In the genomic region with DNA sequence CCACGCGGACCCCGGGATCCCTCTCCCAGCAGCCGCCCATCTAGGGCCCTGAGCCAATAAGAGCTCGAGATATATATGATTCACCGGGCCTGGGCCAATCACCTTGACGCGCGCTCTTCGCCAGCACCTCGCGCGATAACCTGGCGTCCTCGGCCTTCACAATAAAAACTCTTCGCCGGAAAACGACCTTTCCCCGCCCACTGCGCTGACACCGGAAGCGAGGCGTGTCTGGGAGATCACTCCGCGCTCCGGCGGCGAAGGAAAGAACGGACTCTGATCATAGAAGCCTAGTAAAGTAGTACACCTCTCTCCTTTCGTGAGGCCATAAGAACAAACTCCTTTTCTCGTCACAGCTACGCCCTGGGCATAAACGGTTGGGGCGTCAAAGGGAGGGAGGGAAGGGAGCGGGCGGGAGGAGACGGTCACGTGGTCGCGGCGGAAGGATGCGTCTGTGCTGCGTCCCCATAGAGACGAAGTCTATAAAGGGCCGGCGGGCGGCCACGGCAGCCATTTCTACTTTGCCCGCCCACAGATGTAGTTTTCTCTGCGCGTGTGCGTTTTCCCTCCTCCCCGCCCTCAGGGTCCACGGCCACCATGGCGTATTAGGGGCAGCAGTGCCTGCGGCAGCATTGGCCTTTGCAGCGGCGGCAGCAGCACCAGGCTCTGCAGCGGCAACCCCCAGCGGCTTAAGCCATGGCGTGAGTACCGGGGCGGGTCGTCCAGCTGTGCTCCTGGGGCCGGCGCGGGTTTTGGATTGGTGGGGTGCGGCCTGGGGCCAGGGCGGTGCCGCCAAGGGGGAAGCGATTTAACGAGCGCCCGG, we compare ENCODE assay signal across 1 cellular context.
TF ChIP-seq lines count a peak whose summit lies in the region.

A gene with protein sequence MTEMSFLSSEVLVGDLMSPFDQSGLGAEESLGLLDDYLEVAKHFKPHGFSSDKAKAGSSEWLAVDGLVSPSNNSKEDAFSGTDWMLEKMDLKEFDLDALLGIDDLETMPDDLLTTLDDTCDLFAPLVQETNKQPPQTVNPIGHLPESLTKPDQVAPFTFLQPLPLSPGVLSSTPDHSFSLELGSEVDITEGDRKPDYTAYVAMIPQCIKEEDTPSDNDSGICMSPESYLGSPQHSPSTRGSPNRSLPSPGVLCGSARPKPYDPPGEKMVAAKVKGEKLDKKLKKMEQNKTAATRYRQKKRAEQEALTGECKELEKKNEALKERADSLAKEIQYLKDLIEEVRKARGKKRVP (plus strand): TSS at position 509 of the 820 bp plus-strand sequence. CDS start 884 bp downstream, outside the sequence.

TF ChIP-seq in GM12878, 131 proteins besides CTCF, POLR2A, EP300 and RAD21 (continued from another document and continues in another):
- TF ChIP-seq, protein P1, sequence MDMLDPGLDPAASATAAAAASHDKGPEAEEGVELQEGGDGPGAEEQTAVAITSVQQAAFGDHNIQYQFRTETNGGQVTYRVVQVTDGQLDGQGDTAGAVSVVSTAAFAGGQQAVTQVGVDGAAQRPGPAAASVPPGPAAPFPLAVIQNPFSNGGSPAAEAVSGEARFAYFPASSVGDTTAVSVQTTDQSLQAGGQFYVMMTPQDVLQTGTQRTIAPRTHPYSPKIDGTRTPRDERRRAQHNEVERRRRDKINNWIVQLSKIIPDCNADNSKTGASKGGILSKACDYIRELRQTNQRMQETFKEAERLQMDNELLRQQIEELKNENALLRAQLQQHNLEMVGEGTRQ (IDR thresholded peaks at IDR 0.05; ENCODE audit: borderline replicate concordance, low read depth, low read length), result peak; percentile 90
- TF ChIP-seq NRF1 (conservative IDR thresholded peaks at IDR 0.05; ENCODE audit: low read depth, low read length) (no peak), HDAC6 (IDR thresholded peaks at IDR 0.05; ENCODE audit: unreplicated experiment) (peak; percentile 96), IKZF1 (conservative IDR thresholded peaks at IDR 0.05) (peak; percentile 43; the same call in 1 of the 2 replicates), TCF7 (IDR thresholded peaks at IDR 0.05; ENCODE audit: borderline replicate concordance) (no peak), ETV6 (conservative IDR thresholded peaks at IDR 0.05 in 1 of 2, IDR thresholded peaks at IDR 0.05 in 1 of 2; ENCODE audit: borderline replicate concordance in 1 of 2, low read depth in 1 of 2) (no peak), KDM1A (IDR thresholded peaks at IDR 0.05; ENCODE audit: borderline replicate concordance) (no peak), SRF (IDR thresholded peaks at IDR 0.05; ENCODE audit: low read depth in 2 of 2, low read length in 2 of 2) (peak; percentile 29 to 44; a peak in 1 of 4 replicates), ZNF274 (IDR thresholded peaks at IDR 0.05; ENCODE audit: insufficient read depth, insufficient read length) (no peak), BCL11A (IDR thresholded peaks at IDR 0.05; ENCODE audit: low read depth, low read length) (no peak), ESRRA (IDR thresholded peaks at IDR 0.05; ENCODE audit: low read length) (0 out of 2 replicates have a peak, but pooled peaks have one; percentile 19), ZNF24 (IDR thresholded peaks at IDR 0.05) (no peak), SIN3A (IDR thresholded peaks at IDR 0.05; ENCODE audit: low read depth, low read length) (peak; percentile 78), TCF12 (IDR thresholded peaks at IDR 0.05; ENCODE audit: low read depth, low read length) (peak; percentile 29; the same call in 1 of the 2 replicates), ZBED1 (IDR thresholded peaks at IDR 0.05; ENCODE audit: borderline replicate concordance) (peak; percentile 94), SREBF2 (IDR thresholded peaks at IDR 0.05; ENCODE audit: low read length) (0 out of 2 replicates have a peak, but pooled peaks have one; percentile 15), DPF2 (IDR thresholded peaks at IDR 0.05) (0 out of 2 replicates have a peak, but pooled peaks have one; percentile 72), TCF3 (IDR thresholded peaks at IDR 0.05; ENCODE audit: borderline replicate concordance, insufficient read depth, low read depth, low read length) (peak; percentile 79; the same call in 1 of the 2 replicates), NBN (IDR thresholded peaks at IDR 0.05) (peak; percentile 97), TAF1 (IDR thresholded peaks at IDR 0.05; ENCODE audit: borderline replicate concordance, low read depth, low read length) (peak; percentile 99), MEF2B (IDR thresholded peaks at IDR 0.05; ENCODE audit: partially characterized antibody, poor library complexity, severe bottlenecking) (peak; percentile 62), NFYA (IDR thresholded peaks at IDR 0.05; ENCODE audit: borderline replicate concordance, low read depth, low read length) (no peak), EGR1 (IDR thresholded peaks at IDR 0.05; ENCODE audit: borderline replicate concordance in 1 of 2, low read depth in 2 of 2, low read length in 2 of 2) (peak in 1 of 2 experiments; percentile 56; a peak in 2 of 3 replicates), BHLHE40 (IDR thresholded peaks at IDR 0.05; ENCODE audit: borderline replicate concordance in 1 of 2, low read depth in 2 of 2, low read length in 1 of 2) (peak; percentile 57 to 81)
- TF ChIP-seq, protein P2, sequence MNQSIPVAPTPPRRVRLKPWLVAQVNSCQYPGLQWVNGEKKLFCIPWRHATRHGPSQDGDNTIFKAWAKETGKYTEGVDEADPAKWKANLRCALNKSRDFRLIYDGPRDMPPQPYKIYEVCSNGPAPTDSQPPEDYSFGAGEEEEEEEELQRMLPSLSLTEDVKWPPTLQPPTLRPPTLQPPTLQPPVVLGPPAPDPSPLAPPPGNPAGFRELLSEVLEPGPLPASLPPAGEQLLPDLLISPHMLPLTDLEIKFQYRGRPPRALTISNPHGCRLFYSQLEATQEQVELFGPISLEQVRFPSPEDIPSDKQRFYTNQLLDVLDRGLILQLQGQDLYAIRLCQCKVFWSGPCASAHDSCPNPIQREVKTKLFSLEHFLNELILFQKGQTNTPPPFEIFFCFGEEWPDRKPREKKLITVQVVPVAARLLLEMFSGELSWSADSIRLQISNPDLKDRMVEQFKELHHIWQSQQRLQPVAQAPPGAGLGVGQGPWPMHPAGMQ (IDR thresholded peaks at IDR 0.05; ENCODE audit: borderline replicate concordance), result peak; percentile 65; the same call in 1 of the 2 replicates
- TF ChIP-seq, protein P3, sequence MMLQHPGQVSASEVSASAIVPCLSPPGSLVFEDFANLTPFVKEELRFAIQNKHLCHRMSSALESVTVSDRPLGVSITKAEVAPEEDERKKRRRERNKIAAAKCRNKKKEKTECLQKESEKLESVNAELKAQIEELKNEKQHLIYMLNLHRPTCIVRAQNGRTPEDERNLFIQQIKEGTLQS (IDR thresholded peaks at IDR 0.05; ENCODE audit: borderline replicate concordance, extremely low read depth, low read depth, low read length), result peak; percentile 79; the same call in 1 of the 2 replicates
- TF ChIP-seq, protein P4, sequence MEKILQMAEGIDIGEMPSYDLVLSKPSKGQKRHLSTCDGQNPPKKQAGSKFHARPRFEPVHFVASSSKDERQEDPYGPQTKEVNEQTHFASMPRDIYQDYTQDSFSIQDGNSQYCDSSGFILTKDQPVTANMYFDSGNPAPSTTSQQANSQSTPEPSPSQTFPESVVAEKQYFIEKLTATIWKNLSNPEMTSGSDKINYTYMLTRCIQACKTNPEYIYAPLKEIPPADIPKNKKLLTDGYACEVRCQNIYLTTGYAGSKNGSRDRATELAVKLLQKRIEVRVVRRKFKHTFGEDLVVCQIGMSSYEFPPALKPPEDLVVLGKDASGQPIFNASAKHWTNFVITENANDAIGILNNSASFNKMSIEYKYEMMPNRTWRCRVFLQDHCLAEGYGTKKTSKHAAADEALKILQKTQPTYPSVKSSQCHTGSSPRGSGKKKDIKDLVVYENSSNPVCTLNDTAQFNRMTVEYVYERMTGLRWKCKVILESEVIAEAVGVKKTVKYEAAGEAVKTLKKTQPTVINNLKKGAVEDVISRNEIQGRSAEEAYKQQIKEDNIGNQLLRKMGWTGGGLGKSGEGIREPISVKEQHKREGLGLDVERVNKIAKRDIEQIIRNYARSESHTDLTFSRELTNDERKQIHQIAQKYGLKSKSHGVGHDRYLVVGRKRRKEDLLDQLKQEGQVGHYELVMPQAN (conservative IDR thresholded peaks at IDR 0.05), result peak; percentile 96
- TF ChIP-seq, protein P5, sequence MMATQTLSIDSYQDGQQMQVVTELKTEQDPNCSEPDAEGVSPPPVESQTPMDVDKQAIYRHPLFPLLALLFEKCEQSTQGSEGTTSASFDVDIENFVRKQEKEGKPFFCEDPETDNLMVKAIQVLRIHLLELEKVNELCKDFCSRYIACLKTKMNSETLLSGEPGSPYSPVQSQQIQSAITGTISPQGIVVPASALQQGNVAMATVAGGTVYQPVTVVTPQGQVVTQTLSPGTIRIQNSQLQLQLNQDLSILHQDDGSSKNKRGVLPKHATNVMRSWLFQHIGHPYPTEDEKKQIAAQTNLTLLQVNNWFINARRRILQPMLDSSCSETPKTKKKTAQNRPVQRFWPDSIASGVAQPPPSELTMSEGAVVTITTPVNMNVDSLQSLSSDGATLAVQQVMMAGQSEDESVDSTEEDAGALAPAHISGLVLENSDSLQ (IDR thresholded peaks at IDR 0.05), result peak; percentile 94
- TF ChIP-seq, protein P6, sequence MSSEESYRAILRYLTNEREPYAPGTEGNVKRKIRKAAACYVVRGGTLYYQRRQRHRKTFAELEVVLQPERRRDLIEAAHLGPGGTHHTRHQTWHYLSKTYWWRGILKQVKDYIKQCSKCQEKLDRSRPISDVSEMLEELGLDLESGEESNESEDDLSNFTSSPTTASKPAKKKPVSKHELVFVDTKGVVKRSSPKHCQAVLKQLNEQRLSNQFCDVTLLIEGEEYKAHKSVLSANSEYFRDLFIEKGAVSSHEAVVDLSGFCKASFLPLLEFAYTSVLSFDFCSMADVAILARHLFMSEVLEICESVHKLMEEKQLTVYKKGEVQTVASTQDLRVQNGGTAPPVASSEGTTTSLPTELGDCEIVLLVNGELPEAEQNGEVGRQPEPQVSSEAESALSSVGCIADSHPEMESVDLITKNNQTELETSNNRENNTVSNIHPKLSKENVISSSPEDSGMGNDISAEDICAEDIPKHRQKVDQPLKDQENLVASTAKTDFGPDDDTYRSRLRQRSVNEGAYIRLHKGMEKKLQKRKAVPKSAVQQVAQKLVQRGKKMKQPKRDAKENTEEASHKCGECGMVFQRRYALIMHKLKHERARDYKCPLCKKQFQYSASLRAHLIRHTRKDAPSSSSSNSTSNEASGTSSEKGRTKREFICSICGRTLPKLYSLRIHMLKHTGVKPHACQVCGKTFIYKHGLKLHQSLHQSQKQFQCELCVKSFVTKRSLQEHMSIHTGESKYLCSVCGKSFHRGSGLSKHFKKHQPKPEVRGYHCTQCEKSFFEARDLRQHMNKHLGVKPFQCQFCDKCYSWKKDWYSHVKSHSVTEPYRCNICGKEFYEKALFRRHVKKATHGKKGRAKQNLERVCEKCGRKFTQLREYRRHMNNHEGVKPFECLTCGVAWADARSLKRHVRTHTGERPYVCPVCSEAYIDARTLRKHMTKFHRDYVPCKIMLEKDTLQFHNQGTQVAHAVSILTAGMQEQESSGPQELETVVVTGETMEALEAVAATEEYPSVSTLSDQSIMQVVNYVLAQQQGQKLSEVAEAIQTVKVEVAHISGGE (CRISPR knock-in tag; IDR thresholded peaks at IDR 0.05), result peak; percentile 41; the same call in 1 of the 2 replicates
- TF ChIP-seq, protein P7, sequence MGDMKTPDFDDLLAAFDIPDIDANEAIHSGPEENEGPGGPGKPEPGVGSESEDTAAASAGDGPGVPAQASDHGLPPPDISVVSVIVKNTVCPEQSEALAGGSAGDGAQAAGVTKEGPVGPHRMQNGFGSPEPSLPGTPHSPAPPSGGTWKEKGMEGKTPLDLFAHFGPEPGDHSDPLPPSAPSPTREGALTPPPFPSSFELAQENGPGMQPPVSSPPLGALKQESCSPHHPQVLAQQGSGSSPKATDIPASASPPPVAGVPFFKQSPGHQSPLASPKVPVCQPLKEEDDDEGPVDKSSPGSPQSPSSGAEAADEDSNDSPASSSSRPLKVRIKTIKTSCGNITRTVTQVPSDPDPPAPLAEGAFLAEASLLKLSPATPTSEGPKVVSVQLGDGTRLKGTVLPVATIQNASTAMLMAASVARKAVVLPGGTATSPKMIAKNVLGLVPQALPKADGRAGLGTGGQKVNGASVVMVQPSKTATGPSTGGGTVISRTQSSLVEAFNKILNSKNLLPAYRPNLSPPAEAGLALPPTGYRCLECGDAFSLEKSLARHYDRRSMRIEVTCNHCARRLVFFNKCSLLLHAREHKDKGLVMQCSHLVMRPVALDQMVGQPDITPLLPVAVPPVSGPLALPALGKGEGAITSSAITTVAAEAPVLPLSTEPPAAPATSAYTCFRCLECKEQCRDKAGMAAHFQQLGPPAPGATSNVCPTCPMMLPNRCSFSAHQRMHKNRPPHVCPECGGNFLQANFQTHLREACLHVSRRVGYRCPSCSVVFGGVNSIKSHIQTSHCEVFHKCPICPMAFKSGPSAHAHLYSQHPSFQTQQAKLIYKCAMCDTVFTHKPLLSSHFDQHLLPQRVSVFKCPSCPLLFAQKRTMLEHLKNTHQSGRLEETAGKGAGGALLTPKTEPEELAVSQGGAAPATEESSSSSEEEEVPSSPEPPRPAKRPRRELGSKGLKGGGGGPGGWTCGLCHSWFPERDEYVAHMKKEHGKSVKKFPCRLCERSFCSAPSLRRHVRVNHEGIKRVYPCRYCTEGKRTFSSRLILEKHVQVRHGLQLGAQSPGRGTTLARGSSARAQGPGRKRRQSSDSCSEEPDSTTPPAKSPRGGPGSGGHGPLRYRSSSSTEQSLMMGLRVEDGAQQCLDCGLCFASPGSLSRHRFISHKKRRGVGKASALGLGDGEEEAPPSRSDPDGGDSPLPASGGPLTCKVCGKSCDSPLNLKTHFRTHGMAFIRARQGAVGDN (IDR thresholded peaks at IDR 0.05), result peak; percentile 95
- TF ChIP-seq, protein P8, sequence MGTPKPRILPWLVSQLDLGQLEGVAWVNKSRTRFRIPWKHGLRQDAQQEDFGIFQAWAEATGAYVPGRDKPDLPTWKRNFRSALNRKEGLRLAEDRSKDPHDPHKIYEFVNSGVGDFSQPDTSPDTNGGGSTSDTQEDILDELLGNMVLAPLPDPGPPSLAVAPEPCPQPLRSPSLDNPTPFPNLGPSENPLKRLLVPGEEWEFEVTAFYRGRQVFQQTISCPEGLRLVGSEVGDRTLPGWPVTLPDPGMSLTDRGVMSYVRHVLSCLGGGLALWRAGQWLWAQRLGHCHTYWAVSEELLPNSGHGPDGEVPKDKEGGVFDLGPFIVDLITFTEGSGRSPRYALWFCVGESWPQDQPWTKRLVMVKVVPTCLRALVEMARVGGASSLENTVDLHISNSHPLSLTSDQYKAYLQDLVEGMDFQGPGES (IDR thresholded peaks at IDR 0.05), result peak; percentile 45; the same call in 1 of the 2 replicates
